Comparison of ENCODE assay signal across 18 cellular contexts in the genomic region with DNA sequence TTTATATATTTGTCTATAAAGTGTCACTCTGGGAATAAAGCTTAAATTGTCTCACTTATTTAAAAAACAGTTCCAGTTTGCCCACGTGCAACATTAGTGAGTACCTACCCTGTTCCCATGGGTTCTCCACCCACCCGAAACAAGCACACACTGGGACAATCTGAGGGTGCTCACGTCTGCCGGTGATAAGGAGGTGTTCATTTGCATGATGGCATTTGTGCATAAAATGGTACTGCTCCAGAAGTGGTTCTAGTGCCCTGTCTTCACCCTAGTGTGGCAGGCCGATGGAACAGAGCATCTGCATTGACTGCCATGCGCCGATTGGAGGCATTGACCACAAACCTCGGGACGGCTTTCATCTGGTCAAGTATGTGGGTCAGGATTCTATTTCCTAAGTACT. TPM values are rescaled to one million over a fixed set of nuclear protein-coding genes. Genes with fewer than 3 reads are reported as not detected.
A peak's percentile ranks its signal among the peaks of the same experiment; 100 is the strongest.
DNase-seq lines count a peak whose midpoint lies in the region; ATAC-seq and TF ChIP-seq lines count a peak whose summit lies in the region.
"Had no signal": no experiment of that assay in that cellular context is flagged by ENCODE, and none has a peak within 500 bp of the region (broad histone marks: within the 10 kb centered on the region; RNA-seq: fewer than 3 reads in every experiment).

No MANE protein-coding gene starts in this region.

- intact Hi-C loops in CD8-positive, alpha-beta T cell (cut with DNase I, micrococcal nuclease), result no loop called here

- H3K4me3 ChIP-seq in CD8-positive, alpha-beta T cell (ENCODE audit: low read depth, low read length), result no peak overlapping the region
- no peak overlapping the region for H3K4me3 ChIP-seq in rectal smooth muscle tissue (ENCODE audit: low read length)

- peaks cover 96% of the 10 kb centered on the region for H3K36me3 Mint-ChIP-seq in CD8-positive, alpha-beta T cell

- H3K4me1 Mint-ChIP-seq in CD8-positive, alpha-beta T cell (ENCODE audit: low read depth), result peaks cover 3% of the 10 kb centered on the region

- no peak overlapping the region for H3K27ac ChIP-seq in CD8-positive, alpha-beta T cell (ENCODE audit: low read depth, low read length)
- H3K27ac ChIP-seq in caudate nucleus (ENCODE audit: low read depth, low read length), result peak overlapping the region; percentile 69
- H3K27ac ChIP-seq in rectal smooth muscle tissue (ENCODE audit: low read depth, low read length), result no peak overlapping the region
- H3K27ac ChIP-seq: C4-2B had no signal

- POLR2A ChIA-PET in CD8-positive, alpha-beta T cell (lab: Charles Lee), result no interaction called here

- no peak for TF ChIP-seq CTCF in CD8-positive, alpha-beta T cell (IDR thresholded peaks at IDR 0.05)

- DNase-seq in activated effector memory CD4-positive, alpha-beta T cell treated with anti-CD3 and anti-CD28 coated beads, Interleukin-2, amount 50 U/mL, for 16 hours, result peak; percentile 45
- DNase-seq in activated effector memory CD4-positive, alpha-beta T cell treated with Interleukin-2 at 50 U/mL for 16 hours, result no peak
- DNase-seq in CD8-positive, alpha-beta T cell, result no peak
- peak in 23 of 61 donors; percentile 7 to 85 (median 23) for DNase-seq in caudate nucleus (lab: John Stamatoyannopoulos, UW)
- no peak for DNase-seq in NCI-H1694 treated with DMSO at 0.1 percent for 48 hours (lab: John Stamatoyannopoulos, UW)
- DNase-seq in GDM1 (lab: John Stamatoyannopoulos, UW), result no peak
- DNase-seq: GF-D8, GOT3, HCEC 1CT, Karpas-422, MV-4-11, NCI-H1105 treated with DMSO at 0.1 percent for 48 hours, NCI-H187, NCI-H446, OCI-M1, SHP77 had no signal

- H3K36me3 ChIP-seq in CD8-positive, alpha-beta T cell (ENCODE audit: insufficient read depth, low read length), result peaks cover 93% of the 10 kb centered on the region
- peaks cover 64% of the 10 kb centered on the region for H3K36me3 ChIP-seq in rectal smooth muscle tissue (ENCODE audit: control insufficient read depth, insufficient read depth, low read length)

- CTCF ChIA-PET in CD8-positive, alpha-beta T cell (lab: Charles Lee), result no interaction called here

- H3K27me3 Mint-ChIP-seq in CD8-positive, alpha-beta T cell (ENCODE audit: low read depth), result no peaks in the 10 kb centered on the region

- H3K4me1 ChIP-seq in CD8-positive, alpha-beta T cell (ENCODE audit: insufficient read depth, low read length), result no peaks in the 10 kb centered on the region
- no peaks in the 10 kb centered on the region for H3K4me1 ChIP-seq in rectal smooth muscle tissue (ENCODE audit: control insufficient read depth, insufficient read depth, low read length)

- peak overlapping the region; percentile 6 for H3K27ac Mint-ChIP-seq in CD8-positive, alpha-beta T cell

- H3K27me3 ChIP-seq in CD8-positive, alpha-beta T cell (ENCODE audit: insufficient read depth, low read length), result no peaks in the 10 kb centered on the region
- no peaks in the 10 kb centered on the region for H3K27me3 ChIP-seq in rectal smooth muscle tissue (ENCODE audit: control insufficient read depth, insufficient read depth, low read length)

- no peak overlapping the region for H3K4me3 Mint-ChIP-seq in CD8-positive, alpha-beta T cell

- no peaks in the 10 kb centered on the region for H3K9me3 ChIP-seq in CD8-positive, alpha-beta T cell (ENCODE audit: low read length)

- H3K9me3 Mint-ChIP-seq in CD8-positive, alpha-beta T cell, result no peaks in the 10 kb centered on the region

- ATAC-seq in CD8-positive, alpha-beta T cell, result no peak

- H3K9ac ChIP-seq in rectal smooth muscle tissue (ENCODE audit: low read length), result peak overlapping the region; percentile 17

RNA-seq across cellular contexts. Expression of a gene that starts 35.6 kb away (rescaled TPM):
- 10 to 100 TPM in 1 of 2 experiments, 1 to 10 TPM in 1; 8.2 to 11.6 TPM for total RNA-seq in CD8-positive, alpha-beta T cell
